Comparison of ENCODE assay signal across 2 cellular contexts in the genomic region with DNA sequence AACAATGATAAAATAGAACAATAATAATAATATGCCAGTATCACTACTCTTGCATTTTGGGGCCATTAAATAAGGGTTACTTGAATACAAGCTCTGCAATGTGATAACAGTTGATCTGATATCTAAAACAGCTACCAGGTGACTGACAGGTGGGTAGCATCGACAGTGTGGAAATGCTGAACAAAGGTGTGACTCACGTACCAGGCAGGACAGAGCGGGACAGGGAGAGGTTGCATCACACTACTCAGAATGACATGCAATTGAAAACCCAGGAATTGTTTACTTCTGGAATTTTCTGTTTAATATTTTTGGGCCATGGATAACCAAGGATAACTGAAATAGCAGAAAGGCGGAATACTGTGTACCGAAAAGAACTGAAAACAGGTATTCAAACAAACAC.
TF ChIP-seq lines count a peak whose summit lies in the region.

No MANE protein-coding gene starts in this region.

TF ChIP-seq in K562, 482 proteins besides CTCF, POLR2A, EP300 and RAD21:
- TF ChIP-seq NCOA2 (IDR thresholded peaks at IDR 0.05; ENCODE audit: partially characterized antibody in 2 of 2) (no peak), SNIP1 (IDR thresholded peaks at IDR 0.05; ENCODE audit: low read depth) (no peak), RNF2 (IDR thresholded peaks at IDR 0.05) (no peak), MYC (IDR thresholded peaks at IDR 0.05; ENCODE audit: low read depth, low read length) (no peak), MYC (CRISPR knock-in tag; IDR thresholded peaks at IDR 0.05; ENCODE audit: borderline replicate concordance, low read depth) (no peak), ZNF778 (CRISPR knock-in tag; IDR thresholded peaks at IDR 0.05) (no peak), NUFIP1 (IDR thresholded peaks at IDR 0.05; ENCODE audit: partially characterized antibody) (no peak), CEBPG (CRISPR knock-in tag; IDR thresholded peaks at IDR 0.05) (no peak), CEBPG (tag; conservative IDR thresholded peaks at IDR 0.05 in 1 of 2, IDR thresholded peaks at IDR 0.05 in 1 of 2) (peak in 1 of 2 experiments; percentile 52; a peak in 2 of 4 replicates)
- TF ChIP-seq, protein P1, sequence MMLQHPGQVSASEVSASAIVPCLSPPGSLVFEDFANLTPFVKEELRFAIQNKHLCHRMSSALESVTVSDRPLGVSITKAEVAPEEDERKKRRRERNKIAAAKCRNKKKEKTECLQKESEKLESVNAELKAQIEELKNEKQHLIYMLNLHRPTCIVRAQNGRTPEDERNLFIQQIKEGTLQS (IDR thresholded peaks at IDR 0.05): peak; percentile 35; the same call in 1 of the 2 replicates
- TF ChIP-seq, protein P1 (CRISPR knock-in tag; conservative IDR thresholded peaks at IDR 0.05): no peak

TF ChIP-seq in HepG2, 621 proteins besides CTCF, POLR2A, EP300 and RAD21:
- TF ChIP-seq JARID2 (CRISPR knock-in tag; IDR thresholded peaks at IDR 0.05; ENCODE audit: insufficient replicate concordance) (no peak), ZNF564 (CRISPR knock-in tag; IDR thresholded peaks at IDR 0.05) (no peak), MED1 (CRISPR knock-in tag; IDR thresholded peaks at IDR 0.05) (no peak), FOSL2 (CRISPR knock-in tag; IDR thresholded peaks at IDR 0.05) (peak; percentile 69), ZFP82 (CRISPR knock-in tag; IDR thresholded peaks at IDR 0.05; ENCODE audit: borderline replicate concordance) (no peak), CEBPB (IDR thresholded peaks at IDR 0.05; ENCODE audit: borderline replicate concordance, low read depth, low read length) (peak; percentile 83; the same call in 1 of the 2 replicates), FOXA1 (IDR thresholded peaks at IDR 0.05) (no peak), FOXA1 (CRISPR knock-in tag; IDR thresholded peaks at IDR 0.05) (no peak), ZNF878 (CRISPR knock-in tag; IDR thresholded peaks at IDR 0.05) (no peak), KDM3A (CRISPR knock-in tag; IDR thresholded peaks at IDR 0.05; ENCODE audit: low read depth) (no peak), HMGA1 (CRISPR knock-in tag; conservative IDR thresholded peaks at IDR 0.05) (no peak), ZNF776 (CRISPR knock-in tag; IDR thresholded peaks at IDR 0.05) (no peak), ZNF235 (CRISPR knock-in tag; IDR thresholded peaks at IDR 0.05; ENCODE audit: borderline replicate concordance) (no peak), TRIM24 (CRISPR knock-in tag; IDR thresholded peaks at IDR 0.05) (no peak), CEBPG (CRISPR knock-in tag; IDR thresholded peaks at IDR 0.05) (peak; percentile 39; the same call in 1 of the 2 replicates)
- TF ChIP-seq, protein P2, sequence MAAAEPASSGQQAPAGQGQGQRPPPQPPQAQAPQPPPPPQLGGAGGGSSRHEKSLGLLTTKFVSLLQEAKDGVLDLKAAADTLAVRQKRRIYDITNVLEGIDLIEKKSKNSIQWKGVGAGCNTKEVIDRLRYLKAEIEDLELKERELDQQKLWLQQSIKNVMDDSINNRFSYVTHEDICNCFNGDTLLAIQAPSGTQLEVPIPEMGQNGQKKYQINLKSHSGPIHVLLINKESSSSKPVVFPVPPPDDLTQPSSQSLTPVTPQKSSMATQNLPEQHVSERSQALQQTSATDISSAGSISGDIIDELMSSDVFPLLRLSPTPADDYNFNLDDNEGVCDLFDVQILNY (CRISPR knock-in tag; conservative IDR thresholded peaks at IDR 0.05): no peak
- TF ChIP-seq, protein P3, sequence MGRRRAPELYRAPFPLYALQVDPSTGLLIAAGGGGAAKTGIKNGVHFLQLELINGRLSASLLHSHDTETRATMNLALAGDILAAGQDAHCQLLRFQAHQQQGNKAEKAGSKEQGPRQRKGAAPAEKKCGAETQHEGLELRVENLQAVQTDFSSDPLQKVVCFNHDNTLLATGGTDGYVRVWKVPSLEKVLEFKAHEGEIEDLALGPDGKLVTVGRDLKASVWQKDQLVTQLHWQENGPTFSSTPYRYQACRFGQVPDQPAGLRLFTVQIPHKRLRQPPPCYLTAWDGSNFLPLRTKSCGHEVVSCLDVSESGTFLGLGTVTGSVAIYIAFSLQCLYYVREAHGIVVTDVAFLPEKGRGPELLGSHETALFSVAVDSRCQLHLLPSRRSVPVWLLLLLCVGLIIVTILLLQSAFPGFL (CRISPR knock-in tag; IDR thresholded peaks at IDR 0.05): no peak
- TF ChIP-seq, protein P4, sequence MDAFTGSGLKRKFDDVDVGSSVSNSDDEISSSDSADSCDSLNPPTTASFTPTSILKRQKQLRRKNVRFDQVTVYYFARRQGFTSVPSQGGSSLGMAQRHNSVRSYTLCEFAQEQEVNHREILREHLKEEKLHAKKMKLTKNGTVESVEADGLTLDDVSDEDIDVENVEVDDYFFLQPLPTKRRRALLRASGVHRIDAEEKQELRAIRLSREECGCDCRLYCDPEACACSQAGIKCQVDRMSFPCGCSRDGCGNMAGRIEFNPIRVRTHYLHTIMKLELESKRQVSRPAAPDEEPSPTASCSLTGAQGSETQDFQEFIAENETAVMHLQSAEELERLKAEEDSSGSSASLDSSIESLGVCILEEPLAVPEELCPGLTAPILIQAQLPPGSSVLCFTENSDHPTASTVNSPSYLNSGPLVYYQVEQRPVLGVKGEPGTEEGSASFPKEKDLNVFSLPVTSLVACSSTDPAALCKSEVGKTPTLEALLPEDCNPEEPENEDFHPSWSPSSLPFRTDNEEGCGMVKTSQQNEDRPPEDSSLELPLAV (CRISPR knock-in tag; conservative IDR thresholded peaks at IDR 0.05; ENCODE audit: low read depth): no peak
- TF ChIP-seq, protein P5, sequence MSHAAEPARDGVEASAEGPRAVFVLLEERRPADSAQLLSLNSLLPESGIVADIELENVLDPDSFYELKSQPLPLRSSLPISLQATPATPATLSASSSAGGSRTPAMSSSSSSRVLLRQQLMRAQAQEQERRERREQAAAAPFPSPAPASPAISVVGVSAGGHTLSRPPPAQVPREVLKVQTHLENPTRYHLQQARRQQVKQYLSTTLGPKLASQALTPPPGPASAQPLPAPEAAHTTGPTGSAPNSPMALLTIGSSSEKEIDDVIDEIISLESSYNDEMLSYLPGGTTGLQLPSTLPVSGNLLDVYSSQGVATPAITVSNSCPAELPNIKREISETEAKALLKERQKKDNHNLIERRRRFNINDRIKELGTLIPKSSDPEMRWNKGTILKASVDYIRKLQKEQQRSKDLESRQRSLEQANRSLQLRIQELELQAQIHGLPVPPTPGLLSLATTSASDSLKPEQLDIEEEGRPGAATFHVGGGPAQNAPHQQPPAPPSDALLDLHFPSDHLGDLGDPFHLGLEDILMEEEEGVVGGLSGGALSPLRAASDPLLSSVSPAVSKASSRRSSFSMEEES (CRISPR knock-in tag; IDR thresholded peaks at IDR 0.05): no peak
- TF ChIP-seq, protein P6, sequence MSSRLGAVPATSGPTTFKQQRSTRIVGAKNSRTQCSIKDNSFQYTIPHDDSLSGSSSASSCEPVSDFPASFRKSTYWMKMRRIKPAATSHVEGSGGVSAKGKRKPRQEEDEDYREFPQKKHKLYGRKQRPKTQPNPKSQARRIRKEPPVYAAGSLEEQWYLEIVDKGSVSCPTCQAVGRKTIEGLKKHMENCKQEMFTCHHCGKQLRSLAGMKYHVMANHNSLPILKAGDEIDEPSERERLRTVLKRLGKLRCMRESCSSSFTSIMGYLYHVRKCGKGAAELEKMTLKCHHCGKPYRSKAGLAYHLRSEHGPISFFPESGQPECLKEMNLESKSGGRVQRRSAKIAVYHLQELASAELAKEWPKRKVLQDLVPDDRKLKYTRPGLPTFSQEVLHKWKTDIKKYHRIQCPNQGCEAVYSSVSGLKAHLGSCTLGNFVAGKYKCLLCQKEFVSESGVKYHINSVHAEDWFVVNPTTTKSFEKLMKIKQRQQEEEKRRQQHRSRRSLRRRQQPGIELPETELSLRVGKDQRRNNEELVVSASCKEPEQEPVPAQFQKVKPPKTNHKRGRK (CRISPR knock-in tag; IDR thresholded peaks at IDR 0.05): no peak
- TF ChIP-seq, protein P7, sequence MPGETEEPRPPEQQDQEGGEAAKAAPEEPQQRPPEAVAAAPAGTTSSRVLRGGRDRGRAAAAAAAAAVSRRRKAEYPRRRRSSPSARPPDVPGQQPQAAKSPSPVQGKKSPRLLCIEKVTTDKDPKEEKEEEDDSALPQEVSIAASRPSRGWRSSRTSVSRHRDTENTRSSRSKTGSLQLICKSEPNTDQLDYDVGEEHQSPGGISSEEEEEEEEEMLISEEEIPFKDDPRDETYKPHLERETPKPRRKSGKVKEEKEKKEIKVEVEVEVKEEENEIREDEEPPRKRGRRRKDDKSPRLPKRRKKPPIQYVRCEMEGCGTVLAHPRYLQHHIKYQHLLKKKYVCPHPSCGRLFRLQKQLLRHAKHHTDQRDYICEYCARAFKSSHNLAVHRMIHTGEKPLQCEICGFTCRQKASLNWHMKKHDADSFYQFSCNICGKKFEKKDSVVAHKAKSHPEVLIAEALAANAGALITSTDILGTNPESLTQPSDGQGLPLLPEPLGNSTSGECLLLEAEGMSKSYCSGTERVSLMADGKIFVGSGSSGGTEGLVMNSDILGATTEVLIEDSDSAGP (CRISPR knock-in tag; IDR thresholded peaks at IDR 0.05; ENCODE audit: borderline replicate concordance): no peak
- TF ChIP-seq, protein P8, sequence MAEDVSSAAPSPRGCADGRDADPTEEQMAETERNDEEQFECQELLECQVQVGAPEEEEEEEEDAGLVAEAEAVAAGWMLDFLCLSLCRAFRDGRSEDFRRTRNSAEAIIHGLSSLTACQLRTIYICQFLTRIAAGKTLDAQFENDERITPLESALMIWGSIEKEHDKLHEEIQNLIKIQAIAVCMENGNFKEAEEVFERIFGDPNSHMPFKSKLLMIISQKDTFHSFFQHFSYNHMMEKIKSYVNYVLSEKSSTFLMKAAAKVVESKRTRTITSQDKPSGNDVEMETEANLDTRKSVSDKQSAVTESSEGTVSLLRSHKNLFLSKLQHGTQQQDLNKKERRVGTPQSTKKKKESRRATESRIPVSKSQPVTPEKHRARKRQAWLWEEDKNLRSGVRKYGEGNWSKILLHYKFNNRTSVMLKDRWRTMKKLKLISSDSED (CRISPR knock-in tag; IDR thresholded peaks at IDR 0.05): no peak
- TF ChIP-seq, protein P9, sequence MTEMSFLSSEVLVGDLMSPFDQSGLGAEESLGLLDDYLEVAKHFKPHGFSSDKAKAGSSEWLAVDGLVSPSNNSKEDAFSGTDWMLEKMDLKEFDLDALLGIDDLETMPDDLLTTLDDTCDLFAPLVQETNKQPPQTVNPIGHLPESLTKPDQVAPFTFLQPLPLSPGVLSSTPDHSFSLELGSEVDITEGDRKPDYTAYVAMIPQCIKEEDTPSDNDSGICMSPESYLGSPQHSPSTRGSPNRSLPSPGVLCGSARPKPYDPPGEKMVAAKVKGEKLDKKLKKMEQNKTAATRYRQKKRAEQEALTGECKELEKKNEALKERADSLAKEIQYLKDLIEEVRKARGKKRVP (CRISPR knock-in tag; IDR thresholded peaks at IDR 0.05): peak in 1 of 2 experiments; percentile 52; a peak in 1 of 4 replicates
